20 cellular contexts compared by ENCODE assay signal in the genomic region with DNA sequence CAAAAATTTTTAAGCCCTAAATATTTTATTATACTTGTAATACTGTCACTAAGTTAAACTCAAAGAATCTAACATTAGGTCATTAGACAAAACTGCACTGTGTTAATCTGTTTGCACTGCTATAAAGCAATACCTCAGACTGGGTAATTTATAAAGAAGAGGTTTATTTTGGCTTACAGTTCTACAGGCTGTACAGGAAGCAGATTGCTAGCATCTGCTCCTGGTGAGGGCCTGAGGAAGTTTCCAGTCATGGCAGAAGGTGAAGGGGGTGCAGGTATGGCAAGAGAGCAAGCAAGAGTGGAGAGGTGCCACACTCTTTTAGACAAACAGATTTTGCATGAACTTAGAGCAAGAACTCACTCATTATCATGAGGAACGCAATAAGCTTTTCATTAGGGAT.
"Had no signal": no experiment of that assay in that cellular context is flagged by ENCODE, and none has a peak within 500 bp of the region (broad histone marks: within the 10 kb centered on the region; RNA-seq: fewer than 3 reads in every experiment).

No MANE protein-coding gene starts in this region.

- H3K4me3 ChIP-seq: MG63, SJCRH30 had no signal

- H3K9me3 ChIP-seq: MG63 had no signal

- H3K36me3 ChIP-seq: MG63, SJCRH30 had no signal

- H3K4me3 Mint-ChIP-seq: IgD-negative memory B cell, T-helper 17 cell had no signal

- H3K4me1 Mint-ChIP-seq: T-helper 17 cell had no signal

- H3K27me3 ChIP-seq: MG63, SJCRH30 had no signal

- DNase-seq: KBM-7, MG63, NCI-H1092, NCI-H1105 treated with DMSO at 0.1 percent for 48 hours, NCI-H1417 treated with DMSO at 0.1 percent for 48 hours, NCI-H146, NCI-H1694 treated with DMSO at 0.1 percent for 48 hours, NCI-H1930, NCI-H2171 treated with DMSO at 0.1 percent for 48 hours, NCI-H345, NCI-H446 treated with DMSO at 0.1 percent for 48 hours, NCI-H510A treated with DMSO at 0.1 percent for 48 hours, NCI-H526, NCI-H82, Right ventricle myocardium superior, RPMI8226, SJCRH30, T-helper 1 cell, T-helper 17 cell had no signal

- H3K27ac ChIP-seq: SJCRH30 had no signal

- H3K27me3 Mint-ChIP-seq: IgD-negative memory B cell, T-helper 17 cell had no signal

- H3K27ac Mint-ChIP-seq: IgD-negative memory B cell, T-helper 17 cell had no signal
